27 cellular contexts compared by ENCODE assay signal in genomic region chr2:182416191-182416590, GRCh38. TPM values are rescaled to one million over a fixed set of nuclear protein-coding genes. Genes with fewer than 3 reads are reported as not detected.
"Had no signal": no experiment of that assay in that cellular context is flagged by ENCODE, and none has a peak within 500 bp of the region (broad histone marks: within the 10 kb centered on the region; RNA-seq: fewer than 3 reads in every experiment).

No MANE protein-coding gene starts in this region.

- DNase-seq: activated CD4-positive, alpha-beta T cell treated with anti-CD3 and anti-CD28 coated beads for 1 hour; activated CD4-positive, alpha-beta T cell treated with anti-CD3 and anti-CD28 coated beads, Interleukin-2, amount 10 ng/mL, durations not matched to agents 24 days and 14 days; activated CD4-positive, alpha-beta T cell treated with anti-CD3 and anti-CD28 coated beads, Interleukin-2, amount 50 U/mL, for 48 hours; activated CD8-positive, alpha-beta memory T cell treated with anti-CD3 and anti-CD28 coated beads, Interleukin-2, amount 10 ng/mL, durations not matched to agents 7 days and 5 days; activated effector memory CD4-positive, alpha-beta T cell treated with anti-CD3 and anti-CD28 coated beads, Interleukin-2, amount 50 U/mL, for 16 hours; activated naive CD4-positive, alpha-beta T cell treated with Interleukin-2 at 50 U/mL for 16 hours; activated naive CD8-positive, alpha-beta T cell treated with anti-CD3 and anti-CD28 coated beads, Interleukin-2, amount 50 U/mL, for 24 hours; activated T-cell treated with anti-CD3 and anti-CD28 coated beads, Interleukin-2, amount 50 U/mL, for 4 hours; amniotic stem cell; body of pancreas; central memory CD4-positive, alpha-beta T cell; KG1; NCI-H1048; NCI-H146; NCI-H2029; NCI-H2107; NCI-H526 treated with DMSO at 0.1 percent for 48 hours; RPMI8226; SHP77; SW 1271 had no signal

- ATAC-seq: activated CD8-positive, alpha-beta memory T cell treated with anti-CD3 and anti-CD28 coated beads, Interleukin-2, amount 10 ng/mL, durations not matched to agents 7 days and 5 days; activated naive CD4-positive, alpha-beta T cell treated with anti-CD3 and anti-CD28 coated beads, Interleukin-2, amount 50 U/mL, for 72 hours; activated naive CD8-positive, alpha-beta T cell treated with anti-CD3 and anti-CD28 coated beads, Interleukin-2, amount 50 U/mL, for 24 hours; activated T-cell treated with anti-CD3 and anti-CD28 coated beads, Interleukin-2, amount 50 U/mL, for 4 hours; body of pancreas; Panc1; SK-N-SH treated with all-trans-retinoic acid at 6 μM for 48 hours; WTC11 had no signal

RNA-seq across cellular contexts. Expression of gene PDE1A, which starts 10.6 kb away (rescaled TPM):
- total RNA-seq: activated CD4-positive, alpha-beta T cell treated with anti-CD3 and anti-CD28 coated beads, Interleukin-2, amount 10 ng/mL, durations not matched to agents 24 days and 14 days; activated CD8-positive, alpha-beta memory T cell treated with anti-CD3 and anti-CD28 coated beads, Interleukin-2, amount 10 ng/mL, durations not matched to agents 7 days and 5 days; activated naive CD4-positive, alpha-beta T cell treated with anti-CD3 and anti-CD28 coated beads, Interleukin-2, amount 50 U/mL, for 72 hours; activated T-cell treated with anti-CD3 and anti-CD28 coated beads, Interleukin-2, amount 50 U/mL, for 4 hours; OCI-LY7; SJSA1; T-helper 1 cell treated with Interleukin-12 subunit alpha and Interleukin-12 subunit beta and Interleukin-4 antibody, amounts not matched to agents 30 ng/mL and 1 ng/mL, for 36 hours; WTC11 had no signal
